In genomic region chr3:10319251-10319650, GRCh38 we compare ENCODE assay signal across 2 cellular contexts.
TF ChIP-seq lines count a peak whose summit lies in the region.

No MANE protein-coding gene starts in this region.

TF ChIP-seq in A549, 52 proteins besides CTCF, POLR2A, EP300 and RAD21:
- TF ChIP-seq KDM1A (IDR thresholded peaks at IDR 0.05; ENCODE audit: low read depth) (no peak), ZC3H11A (IDR thresholded peaks at IDR 0.05) (no peak), SMC3 (IDR thresholded peaks at IDR 0.05) (no peak), POLR2AphosphoS2 (conservative IDR thresholded peaks at IDR 0.05; ENCODE audit: low read length) (no peak), CEBPB (IDR thresholded peaks at IDR 0.05) (no peak), RFX5 (IDR thresholded peaks at IDR 0.05) (no peak), ESRRA (IDR thresholded peaks at IDR 0.05; ENCODE audit: borderline replicate concordance, low read length) (no peak), HOXB13 (CRISPR knock-in tag; IDR thresholded peaks at IDR 0.05; ENCODE audit: low read depth) (no peak), HEYL (CRISPR knock-in tag; IDR thresholded peaks at IDR 0.05) (no peak), FOSL2 (IDR thresholded peaks at IDR 0.05) (no peak), FOSL2 (CRISPR knock-in tag; IDR thresholded peaks at IDR 0.05) (no peak), SREBF2 (IDR thresholded peaks at IDR 0.05) (no peak)

TF ChIP-seq in GM12878, 131 proteins besides CTCF, POLR2A, EP300 and RAD21:
- TF ChIP-seq KAT2A (conservative IDR thresholded peaks at IDR 0.05; ENCODE audit: control insufficient read depth, low read depth, low read length) (no peak), PKNOX1 (IDR thresholded peaks at IDR 0.05) (no peak), ZNF687 (IDR thresholded peaks at IDR 0.05) (no peak), ZBTB4 (CRISPR knock-in tag; IDR thresholded peaks at IDR 0.05) (no peak), YY1 (IDR thresholded peaks at IDR 0.05; ENCODE audit: low read depth, low read length) (no peak), ZNF207 (IDR thresholded peaks at IDR 0.05; ENCODE audit: borderline replicate concordance) (no peak), HDGF (IDR thresholded peaks at IDR 0.05) (no peak), E2F4 (IDR thresholded peaks at IDR 0.05; ENCODE audit: low read depth, low read length) (no peak), REST (IDR thresholded peaks at IDR 0.05; ENCODE audit: low read depth, low read length) (no peak), SREBF1 (IDR thresholded peaks at IDR 0.05; ENCODE audit: low read length) (no peak), RFX5 (IDR thresholded peaks at IDR 0.05; ENCODE audit: low read depth, low read length) (no peak)
